In genomic region chr22:27799334-27800249, GRCh38 we compare ENCODE assay signal across 9 cellular contexts. TPM values are rescaled to one million over a fixed set of nuclear protein-coding genes. Genes with fewer than 3 reads are reported as not detected.
DNase-seq lines count a peak whose midpoint lies in the region; ATAC-seq and TF ChIP-seq lines count a peak whose summit lies in the region.
"Had no signal": no experiment of that assay in that cellular context is flagged by ENCODE, and none has a peak within 500 bp of the region (broad histone marks: within the 10 kb centered on the region; RNA-seq: fewer than 3 reads in every experiment).

No MANE protein-coding gene starts in this region.

- no peaks in the 10 kb centered on the region for H3K27me3 Mint-ChIP-seq in chondrocyte (ENCODE audit: low read depth)
- H3K27me3 Mint-ChIP-seq in natural killer cell treated with Interleukin-12 subunit alpha and Interleukin-12 subunit beta and Interleukin-15 and Interleukin-18, amount 100 ng/mL, for 72 hours: peaks cover 11 to 20% of the 10 kb centered on the region in 2 donors

- H3K36me3 Mint-ChIP-seq in chondrocyte (ENCODE audit: low read depth): peaks cover 19% of the 10 kb centered on the region
- no peaks in the 10 kb centered on the region for H3K36me3 Mint-ChIP-seq in natural killer cell treated with Interleukin-12 subunit alpha and Interleukin-12 subunit beta and Interleukin-15 and Interleukin-18, amount 100 ng/mL, for 72 hours

- H3K9ac ChIP-seq in HUES6 (ENCODE audit: low read length): peak overlapping the region; percentile 79

- H3K27me3 ChIP-seq in HUES6 (ENCODE audit: control insufficient read depth, insufficient read depth, low read length): peaks cover 86% of the 10 kb centered on the region
- no peaks in the 10 kb centered on the region for H3K27me3 ChIP-seq in layer of hippocampus (ENCODE audit: control insufficient read depth, insufficient read depth, low read length)

- H3K9me3 Mint-ChIP-seq in chondrocyte (ENCODE audit: low read depth): no peaks in the 10 kb centered on the region
- H3K9me3 Mint-ChIP-seq in natural killer cell treated with Interleukin-12 subunit alpha and Interleukin-12 subunit beta and Interleukin-15 and Interleukin-18, amount 100 ng/mL, for 72 hours: no peaks in the 10 kb centered on the region

- H3K27ac ChIP-seq in HUES6 (ENCODE audit: low read depth, low read length) (no peak overlapping the region), layer of hippocampus (ENCODE audit: low read depth, low read length) (peak overlapping the region; percentile 57), substantia nigra (ENCODE audit: low read depth, low read length, poor library complexity, severe bottlenecking) (peak overlapping the region; percentile 26)

- no peak for DNase-seq in chondrocyte (ENCODE audit: low spot score)
- peak in 9 of 49 donors; percentile 11 to 47 (median 25) for DNase-seq in substantia nigra (lab: John Stamatoyannopoulos, UW)
- no peak for DNase-seq in H4 (ENCODE audit: low spot score)
- DNase-seq in GM10266 (ENCODE audit: extremely low spot score): no peak
- DNase-seq in natural killer cell treated with Interleukin-12 subunit alpha and Interleukin-12 subunit beta and Interleukin-15 and Interleukin-18, amount 100 ng/mL, for 72 hours (ENCODE audit: low spot score): no peak
- DNase-seq: activated CD8-positive, alpha-beta memory T cell treated with anti-CD3 and anti-CD28 coated beads, Interleukin-2, amount 50 U/mL, for 48 hours had no signal

- peak overlapping the region; percentile 94 for H3K4me3 Mint-ChIP-seq in chondrocyte (ENCODE audit: unreplicated experiment)
- no peak overlapping the region for H3K4me3 Mint-ChIP-seq in natural killer cell treated with Interleukin-12 subunit alpha and Interleukin-12 subunit beta and Interleukin-15 and Interleukin-18, amount 100 ng/mL, for 72 hours

- H3K4me1 Mint-ChIP-seq in chondrocyte (ENCODE audit: low read depth): peaks cover 49% of the 10 kb centered on the region
- peaks cover 8 to 10% of the 10 kb centered on the region in 2 donors for H3K4me1 Mint-ChIP-seq in natural killer cell treated with Interleukin-12 subunit alpha and Interleukin-12 subunit beta and Interleukin-15 and Interleukin-18, amount 100 ng/mL, for 72 hours (ENCODE audit: low read depth in 2 of 2)

- peak overlapping the region; percentile 32 for H3K27ac Mint-ChIP-seq in chondrocyte (ENCODE audit: unreplicated experiment)
- H3K27ac Mint-ChIP-seq in natural killer cell treated with Interleukin-12 subunit alpha and Interleukin-12 subunit beta and Interleukin-15 and Interleukin-18, amount 100 ng/mL, for 72 hours: no peak overlapping the region

- no peak for TF ChIP-seq CTCF in chondrocyte (IDR thresholded peaks at IDR 0.05)
- TF ChIP-seq CTCF in GM10266 (IDR thresholded peaks at IDR 0.05; ENCODE audit: control insufficient read depth, insufficient read depth, low read depth, missing control alignments): no peak

- peaks cover 68% of the 10 kb centered on the region for H3K4me1 ChIP-seq in HUES6 (ENCODE audit: control insufficient read depth, insufficient read depth, low read length)

- peak overlapping the region; percentile 85 for H3K4me3 ChIP-seq in HUES6 (ENCODE audit: low read depth, low read length)

- ATAC-seq in GM21786 (IDR thresholded peaks at IDR 0.05; ENCODE audit: unreplicated experiment): no peak
- ATAC-seq in natural killer cell treated with Interleukin-12 subunit alpha and Interleukin-12 subunit beta and Interleukin-15 and Interleukin-18, amount 100 ng/mL, for 72 hours: no peak

- no peaks in the 10 kb centered on the region for H3K9me3 ChIP-seq in HUES6 (ENCODE audit: control insufficient read depth, insufficient read depth, low read depth, low read length)

- peaks cover 3% of the 10 kb centered on the region; the same call in 1 of the 2 replicates for H3K36me3 ChIP-seq in HUES6 (ENCODE audit: control insufficient read depth, insufficient read depth, low read length)

RNA-seq across cellular contexts. Expression of gene MN1, which starts 2.0 kb away (rescaled TPM):
- total RNA-seq in chondrocyte: 119 to 156 TPM (median 121 TPM) in 3 replicates
- total RNA-seq in H4 (2014; rRNA removed; shearing (Covaris generic)): 0.68 and 0.79 TPM in 2 replicates
- 1 to 10 TPM in 1 of 2 donors, under 1 TPM in 1; 0.61 to 2.5 TPM for total RNA-seq in natural killer cell treated with Interleukin-12 subunit alpha and Interleukin-12 subunit beta and Interleukin-15 and Interleukin-18, amount 100 ng/mL, for 72 hours

Comparison
In these comparisons a context has a peak if more than half of its experiments do, and no peak if none do; other contexts are left out.
1. RNA of gene MN1, which starts 2.0 kb away (total RNA-seq): 119 to 156 TPM in chondrocyte; 0.61 to 2.5 TPM in natural killer cell treated with Interleukin-12 subunit alpha and Interleukin-12 subunit beta and Interleukin-15 and Interleukin-18, amount 100 ng/mL, for 72 hours and 0.68 to 0.79 TPM in H4; every median in the first group is over 10 times any median in the second.